11 cellular contexts compared by ENCODE assay signal in the genomic region with DNA sequence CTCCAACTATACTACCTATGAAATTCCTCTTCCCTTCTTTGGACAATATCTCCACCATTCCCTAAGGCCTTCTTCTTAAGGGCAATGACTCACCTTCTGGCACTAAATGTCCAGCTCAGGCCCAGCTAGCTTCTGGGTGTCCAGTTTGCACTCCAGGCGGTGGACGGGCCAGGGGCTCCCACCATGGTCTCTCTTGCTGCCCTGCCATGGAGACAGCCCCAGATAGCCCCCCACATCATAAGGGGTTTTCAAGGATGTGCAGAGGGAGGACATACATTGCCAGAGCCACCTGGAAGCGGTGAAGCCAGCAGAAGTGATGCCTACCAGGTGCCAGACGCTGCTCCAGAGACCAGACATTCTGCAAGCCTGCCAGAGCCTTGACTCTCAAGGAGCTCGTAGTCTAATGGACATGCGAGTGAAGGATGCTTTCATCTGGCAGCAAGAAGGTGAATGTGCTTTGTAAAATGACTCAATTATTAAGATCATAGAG. TPM values are rescaled to one million over a fixed set of nuclear protein-coding genes. Genes with fewer than 3 reads are reported as not detected.
DNase-seq lines count a peak whose midpoint lies in the region; ATAC-seq, FAIRE-seq and TF ChIP-seq lines count a peak whose summit lies in the region.
"Had no signal": no experiment of that assay in that cellular context is flagged by ENCODE, and none has a peak within 500 bp of the region (broad histone marks: within the 10 kb centered on the region; RNA-seq: fewer than 3 reads in every experiment).

No MANE protein-coding gene starts in this region.

- no peaks in the 10 kb centered on the region for H3K9me3 ChIP-seq in breast epithelium
- H3K9me3 ChIP-seq: HAP-1 had no signal

- no peaks in the 10 kb centered on the region for H3K36me3 ChIP-seq in breast epithelium
- H3K36me3 ChIP-seq: HAP-1 had no signal

- H3K4me1 ChIP-seq in breast epithelium: peaks cover 8 to 12% of the 10 kb centered on the region in 2 donors
- no peaks in the 10 kb centered on the region for H3K4me1 ChIP-seq in foreskin keratinocyte
- H3K4me1 ChIP-seq: HAP-1 had no signal

- H3K4me1 Mint-ChIP-seq in activated CD4-positive, alpha-beta T cell treated with anti-CD3 and anti-CD28 coated beads, Interleukin-2, amount 10 ng/mL, durations not matched to agents 24 days and 14 days: no peaks in the 10 kb centered on the region
- no peaks in the 10 kb centered on the region for H3K4me1 Mint-ChIP-seq in activated CD4-positive, alpha-beta T cell treated with anti-CD3 and anti-CD28 coated beads, Interleukin-2, amount 10 ng/mL, durations not matched to agents 7 days and 5 days
- H3K4me1 Mint-ChIP-seq in mesothelial cell of epicardium: peaks cover 26% of the 10 kb centered on the region
- no peaks in the 10 kb centered on the region for H3K4me1 Mint-ChIP-seq in activated CD8-positive, alpha-beta T cell treated with anti-CD3 and anti-CD28 coated beads, Interleukin-2, amount 10 ng/mL, durations not matched to agents 7 days and 5 days (ENCODE audit: low read depth)

- CTCF ChIA-PET in activated CD4-positive, alpha-beta T cell treated with anti-CD3 and anti-CD28 coated beads, Interleukin-2, amount 10 ng/mL, durations not matched to agents 7 days and 5 days (lab: Charles Lee): no interaction called here
- CTCF ChIA-PET in activated CD8-positive, alpha-beta T cell treated with anti-CD3 and anti-CD28 coated beads, Interleukin-2, amount 10 ng/mL, durations not matched to agents 7 days and 5 days (lab: Charles Lee): no interaction called here

- peak; percentile 42 for DNase-seq in activated CD4-positive, alpha-beta T cell treated with anti-CD3 and anti-CD28 coated beads, Interleukin-2, amount 10 ng/mL, durations not matched to agents 24 days and 14 days
- DNase-seq in activated CD4-positive, alpha-beta T cell treated with anti-CD3 and anti-CD28 coated beads, Interleukin-2, amount 10 ng/mL, durations not matched to agents 7 days and 5 days: no peak
- no peak for DNase-seq in breast epithelium (ENCODE audit: low spot score in 2 of 2)
- DNase-seq in mesothelial cell of epicardium (ENCODE audit: low spot score in 2 of 2, unreplicated experiment in 2 of 2): no peak
- DNase-seq in urothelium cell line (ENCODE audit: low spot score): peak; percentile 6
- DNase-seq in activated CD8-positive, alpha-beta T cell treated with anti-CD3 and anti-CD28 coated beads, Interleukin-2, amount 10 ng/mL, durations not matched to agents 7 days and 5 days: no peak
- no peak for DNase-seq in left lobe of liver (ENCODE audit: low spot score)
- no peak for DNase-seq in foreskin keratinocyte
- DNase-seq: activated CD8-positive, alpha-beta memory T cell treated with anti-CD3 and anti-CD28 coated beads, Interleukin-2, amount 50 U/mL, for 48 hours; midbrain had no signal

- POLR2A ChIA-PET in activated CD4-positive, alpha-beta T cell treated with anti-CD3 and anti-CD28 coated beads, Interleukin-2, amount 10 ng/mL, durations not matched to agents 7 days and 5 days (lab: Charles Lee): no interaction called here
- POLR2A ChIA-PET in activated CD8-positive, alpha-beta T cell treated with anti-CD3 and anti-CD28 coated beads, Interleukin-2, amount 10 ng/mL, durations not matched to agents 7 days and 5 days (lab: Charles Lee): no interaction called here

- no peaks in the 10 kb centered on the region for H3K36me3 Mint-ChIP-seq in activated CD4-positive, alpha-beta T cell treated with anti-CD3 and anti-CD28 coated beads, Interleukin-2, amount 10 ng/mL, durations not matched to agents 24 days and 14 days (ENCODE audit: low read depth)
- H3K36me3 Mint-ChIP-seq in activated CD4-positive, alpha-beta T cell treated with anti-CD3 and anti-CD28 coated beads, Interleukin-2, amount 10 ng/mL, durations not matched to agents 7 days and 5 days (ENCODE audit: low read depth): no peaks in the 10 kb centered on the region
- peaks cover 2% of the 10 kb centered on the region for H3K36me3 Mint-ChIP-seq in mesothelial cell of epicardium
- no peaks in the 10 kb centered on the region for H3K36me3 Mint-ChIP-seq in activated CD8-positive, alpha-beta T cell treated with anti-CD3 and anti-CD28 coated beads, Interleukin-2, amount 10 ng/mL, durations not matched to agents 7 days and 5 days (ENCODE audit: low read depth)

- TF ChIP-seq POLR2A in breast epithelium (IDR thresholded peaks at IDR 0.05): no peak

- no peak overlapping the region for H3K4me3 Mint-ChIP-seq in activated CD4-positive, alpha-beta T cell treated with anti-CD3 and anti-CD28 coated beads, Interleukin-2, amount 10 ng/mL, durations not matched to agents 24 days and 14 days
- no peak overlapping the region for H3K4me3 Mint-ChIP-seq in activated CD4-positive, alpha-beta T cell treated with anti-CD3 and anti-CD28 coated beads, Interleukin-2, amount 10 ng/mL, durations not matched to agents 7 days and 5 days
- no peak overlapping the region for H3K4me3 Mint-ChIP-seq in mesothelial cell of epicardium
- no peak overlapping the region for H3K4me3 Mint-ChIP-seq in activated CD8-positive, alpha-beta T cell treated with anti-CD3 and anti-CD28 coated beads, Interleukin-2, amount 10 ng/mL, durations not matched to agents 7 days and 5 days

- no peaks in the 10 kb centered on the region for H3K27me3 ChIP-seq in breast epithelium
- H3K27me3 ChIP-seq in foreskin keratinocyte: peaks cover 3% of the 10 kb centered on the region

- intact Hi-C loops in activated CD4-positive, alpha-beta T cell treated with anti-CD3 and anti-CD28 coated beads, Interleukin-2, amount 10 ng/mL, durations not matched to agents 24 days and 14 days (cut with micrococcal nuclease): no loop called here
- intact Hi-C loops in breast epithelium (cut with DNase I; ENCODE audit: low total_unique reads): no loop called here

- H3K9me3 Mint-ChIP-seq in activated CD4-positive, alpha-beta T cell treated with anti-CD3 and anti-CD28 coated beads, Interleukin-2, amount 10 ng/mL, durations not matched to agents 24 days and 14 days: no peaks in the 10 kb centered on the region
- no peaks in the 10 kb centered on the region for H3K9me3 Mint-ChIP-seq in activated CD4-positive, alpha-beta T cell treated with anti-CD3 and anti-CD28 coated beads, Interleukin-2, amount 10 ng/mL, durations not matched to agents 7 days and 5 days
- no peaks in the 10 kb centered on the region for H3K9me3 Mint-ChIP-seq in mesothelial cell of epicardium
- no peaks in the 10 kb centered on the region for H3K9me3 Mint-ChIP-seq in activated CD8-positive, alpha-beta T cell treated with anti-CD3 and anti-CD28 coated beads, Interleukin-2, amount 10 ng/mL, durations not matched to agents 7 days and 5 days (ENCODE audit: insufficient read depth)

- H3K27me3 Mint-ChIP-seq in activated CD4-positive, alpha-beta T cell treated with anti-CD3 and anti-CD28 coated beads, Interleukin-2, amount 10 ng/mL, durations not matched to agents 24 days and 14 days: peaks cover 5% of the 10 kb centered on the region
- no peaks in the 10 kb centered on the region for H3K27me3 Mint-ChIP-seq in activated CD4-positive, alpha-beta T cell treated with anti-CD3 and anti-CD28 coated beads, Interleukin-2, amount 10 ng/mL, durations not matched to agents 7 days and 5 days
- no peaks in the 10 kb centered on the region for H3K27me3 Mint-ChIP-seq in mesothelial cell of epicardium (ENCODE audit: low read depth)
- peaks cover 3% of the 10 kb centered on the region for H3K27me3 Mint-ChIP-seq in activated CD8-positive, alpha-beta T cell treated with anti-CD3 and anti-CD28 coated beads, Interleukin-2, amount 10 ng/mL, durations not matched to agents 7 days and 5 days (ENCODE audit: low read depth)

- TF ChIP-seq CTCF in breast epithelium (IDR thresholded peaks at IDR 0.05): no peak
- no peak for TF ChIP-seq CTCF in mesothelial cell of epicardium (IDR thresholded peaks at IDR 0.05; ENCODE audit: unreplicated experiment)
- no peak for TF ChIP-seq CTCF in foreskin keratinocyte (conservative IDR thresholded peaks at IDR 0.05)

- H3K27ac Mint-ChIP-seq in activated CD4-positive, alpha-beta T cell treated with anti-CD3 and anti-CD28 coated beads, Interleukin-2, amount 10 ng/mL, durations not matched to agents 24 days and 14 days: no peak overlapping the region
- H3K27ac Mint-ChIP-seq in activated CD4-positive, alpha-beta T cell treated with anti-CD3 and anti-CD28 coated beads, Interleukin-2, amount 10 ng/mL, durations not matched to agents 7 days and 5 days: no peak overlapping the region
- peak overlapping the region; percentile 44 for H3K27ac Mint-ChIP-seq in mesothelial cell of epicardium
- H3K27ac Mint-ChIP-seq in activated CD8-positive, alpha-beta T cell treated with anti-CD3 and anti-CD28 coated beads, Interleukin-2, amount 10 ng/mL, durations not matched to agents 7 days and 5 days: no peak overlapping the region

- ATAC-seq in activated CD8-positive, alpha-beta T cell treated with anti-CD3 and anti-CD28 coated beads, Interleukin-2, amount 10 ng/mL, durations not matched to agents 7 days and 5 days: no peak
- no peak for ATAC-seq in left lobe of liver
- no peak for ATAC-seq in foreskin keratinocyte

- FAIRE-seq in urothelium cell line (lab: Jason Lieb, UNC): no peak

- H3K27ac ChIP-seq in breast epithelium (peak overlapping the region; percentile 90 to 91), foreskin keratinocyte (no peak overlapping the region)

- no peak overlapping the region for H3K4me3 ChIP-seq in breast epithelium
- H3K4me3 ChIP-seq: HAP-1 had no signal

RNA-seq across cellular contexts. Expression of a gene that starts 43.7 kb away (rescaled TPM):
- total RNA-seq in activated CD4-positive, alpha-beta T cell treated with anti-CD3 and anti-CD28 coated beads, Interleukin-2, amount 10 ng/mL, durations not matched to agents 24 days and 14 days: 12.4 and 13.7 TPM in 2 replicates
- total RNA-seq in activated CD4-positive, alpha-beta T cell treated with anti-CD3 and anti-CD28 coated beads, Interleukin-2, amount 10 ng/mL, durations not matched to agents 7 days and 5 days: 1 to 10 TPM; 2.0 to 2.4 TPM
- total RNA-seq in breast epithelium (100 to 1,000 TPM in 2 of 3 donors, 10 to 100 TPM in 1; 63.6 to 138 (median 124) TPM), mesothelial cell of epicardium (143 to 151 TPM (median 149 TPM) in 3 replicates), left lobe of liver (4.6 TPM), foreskin keratinocyte (10.2 and 11.2 TPM in 2 replicates)
- 1 to 10 TPM; 2.5 to 2.6 TPM for total RNA-seq in activated CD8-positive, alpha-beta T cell treated with anti-CD3 and anti-CD28 coated beads, Interleukin-2, amount 10 ng/mL, durations not matched to agents 7 days and 5 days
- polyA plus RNA-seq in foreskin keratinocyte: 5.4 TPM in 2 replicates

Comparison
In these comparisons a context has a peak if more than half of its experiments do, and no peak if none do; other contexts are left out.
1. DNase-seq: peak in activated CD4-positive, alpha-beta T cell treated with anti-CD3 and anti-CD28 coated beads, Interleukin-2, amount 10 ng/mL, durations not matched to agents 24 days and 14 days (single experiment) and urothelium cell line (single experiment); none in activated CD4-positive, alpha-beta T cell treated with anti-CD3 and anti-CD28 coated beads, Interleukin-2, amount 10 ng/mL, durations not matched to agents 7 days and 5 days (single experiment), breast epithelium (0 of 2), mesothelial cell of epicardium (0 of 2), activated CD8-positive, alpha-beta T cell treated with anti-CD3 and anti-CD28 coated beads, Interleukin-2, amount 10 ng/mL, durations not matched to agents 7 days and 5 days (single experiment), left lobe of liver (single experiment) and foreskin keratinocyte (0 of 2).